20 cellular contexts compared by ENCODE assay signal in the genomic region with DNA sequence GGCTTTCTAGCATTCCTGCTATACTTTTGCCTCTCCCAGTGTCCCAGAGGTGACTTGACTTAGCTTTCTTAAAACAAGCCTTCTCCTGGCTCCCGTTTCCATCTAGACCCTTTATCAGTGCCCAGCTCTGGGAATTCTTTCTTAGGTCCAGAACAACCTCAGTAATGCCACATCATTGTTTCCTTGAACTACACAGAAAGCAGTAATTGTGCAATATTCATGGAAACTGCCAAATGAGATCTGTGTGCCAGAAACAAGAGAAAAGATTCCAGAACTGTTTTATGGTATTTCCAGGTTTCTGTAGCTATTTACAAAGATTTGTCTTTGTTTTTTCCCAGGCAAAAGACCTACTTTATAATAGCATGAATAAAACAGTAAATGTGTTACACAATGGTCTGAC.
DNase-seq lines count a peak whose midpoint lies in the region; ATAC-seq and TF ChIP-seq lines count a peak whose summit lies in the region.
"Had no signal": no experiment of that assay in that cellular context is flagged by ENCODE, and none has a peak within 500 bp of the region (broad histone marks: within the 10 kb centered on the region; RNA-seq: fewer than 3 reads in every experiment).

No MANE protein-coding gene starts in this region.

- no peak overlapping the region for H2AK5ac ChIP-seq in IMR-90 (ENCODE audit: low read depth, low read length)

- no peak overlapping the region for H4K91ac ChIP-seq in IMR-90 (ENCODE audit: insufficient read depth, low read depth, low read length)

- CTCF ChIA-PET in IMR-90 (lab: Yijun Ruan, JAX) = no interaction called here

- H2BK20ac ChIP-seq in IMR-90 (ENCODE audit: low read depth, low read length) = no peak overlapping the region

- TF ChIP-seq CTCF in IMR-90 (conservative IDR thresholded peaks at IDR 0.05; ENCODE audit: low read depth, low read length) = no peak
- no peak for TF ChIP-seq CTCF in brain (conservative IDR thresholded peaks at IDR 0.05)

- in situ Hi-C loops in IMR-90 (cut with MboI; ENCODE audit: low sequenced_read_pairs) = no loop called here

- H3K9me3 ChIP-seq in IMR-90 (ENCODE audit: control insufficient read depth, insufficient read depth, low read length) = peaks cover 2% of the 10 kb centered on the region
- H3K9me3 ChIP-seq: SK-N-SH had no signal

- no peak overlapping the region for H3K56ac ChIP-seq in IMR-90 (ENCODE audit: extremely low read depth, insufficient read depth, low read length)

- ATAC-seq in IMR-90 (ENCODE audit: low read depth) (no peak), HG02642 (IDR thresholded peaks at IDR 0.05; ENCODE audit: poor library complexity, unreplicated experiment) (no peak)
- ATAC-seq: PC-3 had no signal

- no peaks in the 10 kb centered on the region for H3K36me3 Mint-ChIP-seq in brain

- no peak overlapping the region for H2BK5ac ChIP-seq in IMR-90 (ENCODE audit: low read depth, low read length, poor library complexity, severe bottlenecking)

- no peaks in the 10 kb centered on the region for H3K27me3 Mint-ChIP-seq in brain

- no peak overlapping the region for H3K14ac ChIP-seq in IMR-90 (replicated peaks; ENCODE audit: low read depth, low read length)

- no peak overlapping the region for H3K4me3 Mint-ChIP-seq in brain

- H3K36me3 ChIP-seq in IMR-90 (ENCODE audit: control insufficient read depth, insufficient read depth, low read length) = no peaks in the 10 kb centered on the region

- H3K4me3 ChIP-seq in IMR-90 (ENCODE audit: insufficient read depth, low read depth, low read length) = no peak overlapping the region

- no peak overlapping the region for H4K5ac ChIP-seq in IMR-90 (ENCODE audit: low read depth, low read length)

- no peak overlapping the region for H2BK120ac ChIP-seq in IMR-90 (ENCODE audit: low read depth, low read length)

- H2AK9ac ChIP-seq in IMR-90 (replicated peaks; ENCODE audit: low read depth, low read length, poor library complexity) = no peak overlapping the region

- no peaks in the 10 kb centered on the region for H3K9me3 Mint-ChIP-seq in brain

- no peak overlapping the region for H3K4ac ChIP-seq in IMR-90 (ENCODE audit: low read depth, low read length)

- no peak overlapping the region for H3K27ac ChIP-seq in IMR-90 (ENCODE audit: insufficient read depth, low read length)
- H3K27ac ChIP-seq: C4-2B, HL-60 had no signal

- no peak overlapping the region for H3K23ac ChIP-seq in IMR-90 (ENCODE audit: low read depth, low read length)

- peaks cover 20% of the 10 kb centered on the region for H3K4me1 Mint-ChIP-seq in brain

- no peaks in the 10 kb centered on the region for H3K27me3 ChIP-seq in IMR-90 (ENCODE audit: control insufficient read depth, insufficient read depth, low read length)

- DNase-seq in IMR-90 (no peak), globus pallidus (ENCODE audit: low spot score) (peak; percentile 3), renal cortical epithelial cell (ENCODE audit: low read depth) (peak; percentile 57), GM03348 (ENCODE audit: low spot score) (no peak), NCI-H1694 treated with DMSO at 0.1 percent for 48 hours (lab: John Stamatoyannopoulos, UW) (no peak), HCEC 1CT (no peak)
- DNase-seq: DMS79 treated with DMSO at 0.1 percent for 48 hours, NCI-H1105, NCI-H1694, NCI-H2227 treated with DMSO at 0.1 percent for 48 hours, NCI-H510A treated with DMSO at 0.1 percent for 48 hours, NCI-H82, PC-3, RPMI8226, SHP77 treated with DMSO at 0.1 percent for 48 hours, SK-N-SH had no signal

- TF ChIP-seq RAD21 in IMR-90 (IDR thresholded peaks at IDR 0.05; ENCODE audit: low read length) = no peak

- no CpG with 5 or more reads among the region's 1 CpG for WGBS in IMR-90 (ENCODE audit: extremely low coverage in 2 of 2, insufficient read length in 1 of 2), 2 experiments

- H2AFZ ChIP-seq in IMR-90 (replicated peaks; ENCODE audit: low read length, poor library complexity) = no peak overlapping the region

- H3K9ac ChIP-seq in IMR-90 (ENCODE audit: low read depth, low read length) = no peak overlapping the region
- H3K9ac ChIP-seq: SK-N-SH had no signal

- POLR2A ChIA-PET in IMR-90 (lab: Charles Lee; ENCODE audit: unreplicated experiment) = no interaction called here

- no peak overlapping the region for H3K4me2 ChIP-seq in IMR-90 (ENCODE audit: low read depth, low read length)
- H3K4me2 ChIP-seq: SK-N-SH had no signal

- no peaks in the 10 kb centered on the region for H3K9me1 ChIP-seq in IMR-90 (ENCODE audit: insufficient read depth, low read length)

- H4K8ac ChIP-seq in IMR-90 (ENCODE audit: low read depth in 2 of 2, low read length in 2 of 2) = no peak overlapping the region

- H3K27ac Mint-ChIP-seq in brain = peak overlapping the region in 3 of 5 experiments; percentile 29 to 80 (median 63)

- no peak overlapping the region for H2BK15ac ChIP-seq in IMR-90 (ENCODE audit: low read depth, low read length)

- TF ChIP-seq POLR2A in IMR-90 (IDR thresholded peaks at IDR 0.05; ENCODE audit: low read depth, low read length) = no peak

- H3K4me1 ChIP-seq in IMR-90 (ENCODE audit: control insufficient read depth, insufficient read depth, low read length) = no peaks in the 10 kb centered on the region

- H3K79me1 ChIP-seq in IMR-90 (ENCODE audit: low read depth in 1 of 2, low read length in 2 of 2) = no peaks in the 10 kb centered on the region

- H3K18ac ChIP-seq in IMR-90 (ENCODE audit: low read depth, low read length) = no peak overlapping the region

- intact Hi-C loops in IMR-90 (cut with micrococcal nuclease) = no loop called here

- H4K20me1 ChIP-seq in IMR-90 (ENCODE audit: insufficient read depth, low read length) = no peaks in the 10 kb centered on the region

- dilution Hi-C loops in IMR-90 (cut with HindIII; ENCODE audit: low sequenced_read_pairs, unreplicated experiment) = no loop called here

- no TSS peak for BruUV-seq in IMR-90 (replicated peaks; lab: Mats Ljungman, UMichigan)

TF ChIP-seq in IMR-90, 13 proteins besides CTCF, POLR2A, EP300 and RAD21:
- TF ChIP-seq CEBPB (IDR thresholded peaks at IDR 0.05; ENCODE audit: low read depth, low read length) (0 out of 2 replicates have a peak, but pooled peaks have one; percentile 19), BHLHE40 (IDR thresholded peaks at IDR 0.05; ENCODE audit: low read depth, low read length) (no peak), RCOR1 (IDR thresholded peaks at IDR 0.05; ENCODE audit: insufficient replicate concordance, low read length) (no peak), MXI1 (IDR thresholded peaks at IDR 0.05; ENCODE audit: borderline replicate concordance, low read depth, low read length) (no peak)
TF ChIP-seq in IMR-90: peak in this region for 1.

Comparison
In these comparisons a context has a peak if more than half of its experiments do, and no peak if none do; other contexts are left out.
1. DNase-seq: peak in globus pallidus (single experiment) and renal cortical epithelial cell (single experiment); none in IMR-90 (single experiment), GM03348 (single experiment), NCI-H1694 treated with DMSO at 0.1 percent for 48 hours (single experiment) and HCEC 1CT (single experiment).